10 cellular contexts compared by ENCODE assay signal in the genomic region with DNA sequence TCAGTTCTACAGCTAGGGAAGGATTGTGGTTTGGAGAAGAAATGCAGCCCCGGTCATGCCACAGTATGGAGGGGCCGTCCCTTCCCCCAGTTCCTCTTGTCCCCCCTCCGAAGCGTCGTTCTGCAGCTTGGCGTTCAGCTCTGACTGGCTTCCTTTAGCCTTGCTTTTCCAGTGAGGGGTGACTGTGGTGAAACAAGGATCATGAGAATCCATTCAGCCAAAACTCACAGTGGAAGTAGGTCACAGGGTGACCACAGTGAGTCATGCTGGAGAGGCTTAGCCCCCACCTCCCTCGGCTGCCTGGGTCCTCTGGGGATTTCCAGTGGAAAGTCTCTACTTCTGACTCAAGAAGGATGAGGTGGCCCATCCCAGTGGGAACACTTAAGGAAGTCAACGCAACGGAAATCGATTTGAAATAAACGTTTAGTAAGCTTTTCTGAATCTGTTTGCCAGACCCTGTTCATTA. TPM values are rescaled to one million over a fixed set of nuclear protein-coding genes. Genes with fewer than 3 reads are reported as not detected.
A peak's percentile ranks its signal among the peaks of the same experiment; 100 is the strongest.
DNase-seq lines count a peak whose midpoint lies in the region; ATAC-seq and TF ChIP-seq lines count a peak whose summit lies in the region.
"Had no signal": no experiment of that assay in that cellular context is flagged by ENCODE, and none has a peak within 500 bp of the region (broad histone marks: within the 10 kb centered on the region; RNA-seq: fewer than 3 reads in every experiment).

No MANE protein-coding gene starts in this region.

- ATAC-seq in natural killer cell treated with Interleukin-12 subunit alpha and Interleukin-12 subunit beta and Interleukin-15 and Interleukin-18, amount 100 ng/mL, for 72 hours: peak; percentile 12 to 73
- no peak for ATAC-seq in HG03354 (IDR thresholded peaks at IDR 0.05; ENCODE audit: poor library complexity, severe bottlenecking, unreplicated experiment)
- ATAC-seq: K562 had no signal

- DNase-seq in stimulated activated CD4-positive, alpha-beta T cell treated with anti-CD3 and anti-CD28 coated beads, Interleukin-1b, Interleukin-23, amount 100 ng/mL, for 48 hours: peak; percentile 25
- DNase-seq in stimulated activated CD4-positive, alpha-beta T cell treated with anti-CD3 and anti-CD28 coated beads, Interleukin-2, amount 100 ng/mL, for 48 hours: no peak
- DNase-seq in coronary artery (ENCODE audit: low spot score): peak; percentile 97
- no peak for DNase-seq in natural killer cell treated with Interleukin-12 subunit alpha and Interleukin-12 subunit beta and Interleukin-15 and Interleukin-18, amount 100 ng/mL, for 72 hours (ENCODE audit: low spot score)
- no peak for DNase-seq in NCI-H526 treated with DMSO at 0.1 percent for 48 hours (lab: John Stamatoyannopoulos, UW)
- no peak for DNase-seq in NCI-H1105 (lab: John Stamatoyannopoulos, UW)
- no peak for DNase-seq in NCI-H1436 treated with DMSO at 0.1 percent for 48 hours (lab: John Stamatoyannopoulos, UW)

- peaks cover 7 to 23% of the 10 kb centered on the region in 2 donors for H3K4me1 Mint-ChIP-seq in natural killer cell treated with Interleukin-12 subunit alpha and Interleukin-12 subunit beta and Interleukin-15 and Interleukin-18, amount 100 ng/mL, for 72 hours (ENCODE audit: low read depth in 2 of 2)

- no peak overlapping the region for H3K4me3 ChIP-seq in coronary artery
- H3K4me3 ChIP-seq: cardiac muscle cell, K562 had no signal

- H3K27ac ChIP-seq in coronary artery: peak overlapping the region; percentile 94 to 99
- H3K27ac ChIP-seq: cardiac muscle cell had no signal

- H3K27ac Mint-ChIP-seq in natural killer cell treated with Interleukin-12 subunit alpha and Interleukin-12 subunit beta and Interleukin-15 and Interleukin-18, amount 100 ng/mL, for 72 hours: no peak overlapping the region

- TF ChIP-seq CTCF in coronary artery (IDR thresholded peaks at IDR 0.05): no peak

- no peaks in the 10 kb centered on the region for H3K36me3 Mint-ChIP-seq in natural killer cell treated with Interleukin-12 subunit alpha and Interleukin-12 subunit beta and Interleukin-15 and Interleukin-18, amount 100 ng/mL, for 72 hours

- peaks cover 6% of the 10 kb centered on the region for H3K9me3 Mint-ChIP-seq in natural killer cell treated with Interleukin-12 subunit alpha and Interleukin-12 subunit beta and Interleukin-15 and Interleukin-18, amount 100 ng/mL, for 72 hours

- H3K4me3 Mint-ChIP-seq in natural killer cell treated with Interleukin-12 subunit alpha and Interleukin-12 subunit beta and Interleukin-15 and Interleukin-18, amount 100 ng/mL, for 72 hours: no peak overlapping the region

- H3K27me3 Mint-ChIP-seq in natural killer cell treated with Interleukin-12 subunit alpha and Interleukin-12 subunit beta and Interleukin-15 and Interleukin-18, amount 100 ng/mL, for 72 hours: peaks cover 28 to 34% of the 10 kb centered on the region in 2 donors

RNA-seq across cellular contexts. Expression of gene COL6A2, which starts 37.3 kb away (rescaled TPM):
- 1 to 10 TPM in 1 of 2 donors, under 1 TPM in 1; 0.88 to 4.2 TPM for total RNA-seq in natural killer cell treated with Interleukin-12 subunit alpha and Interleukin-12 subunit beta and Interleukin-15 and Interleukin-18, amount 100 ng/mL, for 72 hours

Comparison
In these comparisons a context has a peak if more than half of its experiments do, and no peak if none do; other contexts are left out.
1. DNase-seq: peak in stimulated activated CD4-positive, alpha-beta T cell treated with anti-CD3 and anti-CD28 coated beads, Interleukin-1b, Interleukin-23, amount 100 ng/mL, for 48 hours (single experiment) and coronary artery (single experiment); none in stimulated activated CD4-positive, alpha-beta T cell treated with anti-CD3 and anti-CD28 coated beads, Interleukin-2, amount 100 ng/mL, for 48 hours (0 of 2), natural killer cell treated with Interleukin-12 subunit alpha and Interleukin-12 subunit beta and Interleukin-15 and Interleukin-18, amount 100 ng/mL, for 72 hours (single experiment), NCI-H526 treated with DMSO at 0.1 percent for 48 hours (single experiment), NCI-H1105 (single experiment) and NCI-H1436 treated with DMSO at 0.1 percent for 48 hours (single experiment).